In genomic region chr1:33167650-33168447, GRCh38 we compare ENCODE assay signal across 1 cellular context.
TF ChIP-seq lines count a peak whose summit lies in the region.

No MANE protein-coding gene starts in this region.

TF ChIP-seq in IMR-90, 13 proteins besides CTCF, POLR2A, EP300 and RAD21:
- TF ChIP-seq CEBPB (IDR thresholded peaks at IDR 0.05; ENCODE audit: low read depth, low read length) (no peak), MAZ (IDR thresholded peaks at IDR 0.05; ENCODE audit: borderline replicate concordance, low read depth, low read length) (no peak), MAFK (IDR thresholded peaks at IDR 0.05; ENCODE audit: low read depth, low read length) (no peak), RCOR1 (IDR thresholded peaks at IDR 0.05; ENCODE audit: insufficient replicate concordance, low read length) (no peak), FOS (IDR thresholded peaks at IDR 0.05; ENCODE audit: low read depth, low read length) (no peak), MXI1 (IDR thresholded peaks at IDR 0.05; ENCODE audit: borderline replicate concordance, low read depth, low read length) (no peak), RFX5 (IDR thresholded peaks at IDR 0.05; ENCODE audit: low read depth, low read length) (no peak), CHD1 (IDR thresholded peaks at IDR 0.05; ENCODE audit: low read depth, low read length) (no peak), SMC3 (IDR thresholded peaks at IDR 0.05; ENCODE audit: low read depth, low read length) (no peak), NFE2L2 (IDR thresholded peaks at IDR 0.05; ENCODE audit: low read depth, low read length) (no peak), BHLHE40 (IDR thresholded peaks at IDR 0.05; ENCODE audit: low read depth, low read length) (no peak)
- TF ChIP-seq, protein P1, sequence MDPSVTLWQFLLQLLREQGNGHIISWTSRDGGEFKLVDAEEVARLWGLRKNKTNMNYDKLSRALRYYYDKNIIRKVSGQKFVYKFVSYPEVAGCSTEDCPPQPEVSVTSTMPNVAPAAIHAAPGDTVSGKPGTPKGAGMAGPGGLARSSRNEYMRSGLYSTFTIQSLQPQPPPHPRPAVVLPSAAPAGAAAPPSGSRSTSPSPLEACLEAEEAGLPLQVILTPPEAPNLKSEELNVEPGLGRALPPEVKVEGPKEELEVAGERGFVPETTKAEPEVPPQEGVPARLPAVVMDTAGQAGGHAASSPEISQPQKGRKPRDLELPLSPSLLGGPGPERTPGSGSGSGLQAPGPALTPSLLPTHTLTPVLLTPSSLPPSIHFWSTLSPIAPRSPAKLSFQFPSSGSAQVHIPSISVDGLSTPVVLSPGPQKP (IDR thresholded peaks at IDR 0.05; ENCODE audit: borderline replicate concordance, low read depth, low read length) = no peak
- TF ChIP-seq, protein P2, sequence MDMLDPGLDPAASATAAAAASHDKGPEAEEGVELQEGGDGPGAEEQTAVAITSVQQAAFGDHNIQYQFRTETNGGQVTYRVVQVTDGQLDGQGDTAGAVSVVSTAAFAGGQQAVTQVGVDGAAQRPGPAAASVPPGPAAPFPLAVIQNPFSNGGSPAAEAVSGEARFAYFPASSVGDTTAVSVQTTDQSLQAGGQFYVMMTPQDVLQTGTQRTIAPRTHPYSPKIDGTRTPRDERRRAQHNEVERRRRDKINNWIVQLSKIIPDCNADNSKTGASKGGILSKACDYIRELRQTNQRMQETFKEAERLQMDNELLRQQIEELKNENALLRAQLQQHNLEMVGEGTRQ (IDR thresholded peaks at IDR 0.05; ENCODE audit: low read depth, low read length) = no peak
TF ChIP-seq in IMR-90: peak in this region for 0.
